ENCODE assay signal across 19 cellular contexts in genomic region chr12:14921218-14921617, GRCh38. TPM values are rescaled to one million over a fixed set of nuclear protein-coding genes. Genes with fewer than 3 reads are reported as not detected.
DNase-seq lines count a peak whose midpoint lies in the region; ATAC-seq and TF ChIP-seq lines count a peak whose summit lies in the region.
"Had no signal": no experiment of that assay in that cellular context is flagged by ENCODE, and none has a peak within 500 bp of the region (broad histone marks: within the 10 kb centered on the region; RNA-seq: fewer than 3 reads in every experiment).

No MANE protein-coding gene starts in this region.

- H4K20me1 ChIP-seq in GM23338 (replicated peaks; ENCODE audit: insufficient read depth) (no peaks in the 10 kb centered on the region), Loucy (ENCODE audit: insufficient read depth, low read length, poor library complexity, severe bottlenecking) (no peaks in the 10 kb centered on the region), PC-9 (ENCODE audit: insufficient read depth) (no peaks in the 10 kb centered on the region)

- H3K4me3 ChIP-seq in GM23338 = no peak overlapping the region
- H3K4me3 ChIP-seq in Loucy (ENCODE audit: low read length, poor library complexity, severe bottlenecking) = peak overlapping the region; percentile 6
- H3K4me3 ChIP-seq in gastroesophageal sphincter = no peak overlapping the region
- no peak overlapping the region for H3K4me3 ChIP-seq in PC-9
- H3K4me3 ChIP-seq: cardiac muscle cell, testis had no signal

- H3K4me2 ChIP-seq in GM23338 (no peak overlapping the region), Loucy (ENCODE audit: low read depth, low read length, poor library complexity, severe bottlenecking) (peak overlapping the region; percentile 57), PC-9 (no peak overlapping the region)

- no peak for ATAC-seq in GM23338
- ATAC-seq in naive thymus-derived CD8-positive, alpha-beta T cell = peak; percentile 10 to 16
- no peak for ATAC-seq in gastroesophageal sphincter
- ATAC-seq: PC-3 had no signal

- 0 out of 2 replicates have a peak overlapping the region, but pooled peaks have one; percentile 18 for H2AFZ ChIP-seq in GM23338
- H2AFZ ChIP-seq in Loucy (ENCODE audit: low read length) = peak overlapping the region; percentile 57; the same call in 1 of the 2 replicates
- no peak overlapping the region for H2AFZ ChIP-seq in PC-9

- POLR2A ChIA-PET in naive thymus-derived CD8-positive, alpha-beta T cell (lab: Charles Lee) = interaction anchor here (0.6 to 1.7 kb wide), 11 partner anchors 10 to 147 kb away, joined by 3 to 6 read pairs (median 4); partner anchors contain the start of gene ARHGDIB
- POLR2A ChIA-PET in PC-9 (lab: Charles Lee; ENCODE audit: unreplicated experiment) = no interaction called here

- no peak for TF ChIP-seq EP300 in gastroesophageal sphincter (IDR thresholded peaks at IDR 0.05)

- no peak for TF ChIP-seq POLR2A in gastroesophageal sphincter (IDR thresholded peaks at IDR 0.05)

- 80 to 100% methylated on average over 1 of the region's 2 CpGs for WGBS in gastroesophageal sphincter (ENCODE audit: low coverage in 1 of 2), 2 donors

- no peaks in the 10 kb centered on the region for H3K36me3 ChIP-seq in GM23338 (ENCODE audit: insufficient read depth)
- no peaks in the 10 kb centered on the region for H3K36me3 ChIP-seq in Loucy (ENCODE audit: insufficient read depth, low read length)
- H3K36me3 ChIP-seq in gastroesophageal sphincter = no peaks in the 10 kb centered on the region
- no peaks in the 10 kb centered on the region for H3K36me3 ChIP-seq in PC-9 (ENCODE audit: low read depth)
- H3K36me3 ChIP-seq: cardiac muscle cell had no signal

- H3K4me1 ChIP-seq in GM23338 (ENCODE audit: insufficient read depth) (no peaks in the 10 kb centered on the region), Loucy (ENCODE audit: insufficient read depth, low read length, poor library complexity, severe bottlenecking) (peaks cover 21% of the 10 kb centered on the region), gastroesophageal sphincter (no peaks in the 10 kb centered on the region), PC-9 (replicated peaks; ENCODE audit: insufficient read depth) (no peaks in the 10 kb centered on the region)
- H3K4me1 ChIP-seq: testis had no signal

- H3K9me2 ChIP-seq in GM23338 (ENCODE audit: insufficient read depth) (peaks cover 10% of the 10 kb centered on the region; the same call in 1 of the 2 replicates), Loucy (replicated peaks; ENCODE audit: low read depth, low read length) (no peaks in the 10 kb centered on the region), PC-9 (ENCODE audit: insufficient read depth) (no peaks in the 10 kb centered on the region)

- no TSS peak for BruUV-seq in PC-9 (replicated peaks; lab: Mats Ljungman, UMichigan)

- CTCF ChIA-PET in PC-9 (lab: Charles Lee) = no interaction called here

- no peak overlapping the region for H3K9ac ChIP-seq in Loucy (ENCODE audit: low read depth, low read length, poor library complexity, severe bottlenecking)

- H3K4me3 Mint-ChIP-seq in T-helper 2 cell treated with Interferon-gamma antibody and Interleukin-4, amounts not matched to agents 5 μg/mL and 100 μg/mL, for 36 hours = peak overlapping the region; percentile 23
- H3K4me3 Mint-ChIP-seq in GM23338 = no peak overlapping the region
- peak overlapping the region in 7 of 10 donors; percentile 26 to 74 (median 58) for H3K4me3 Mint-ChIP-seq in naive thymus-derived CD8-positive, alpha-beta T cell

- no peak for DNase-seq in T-helper 2 cell treated with Interferon-gamma antibody and Interleukin-4, amounts not matched to agents 5 μg/mL and 100 μg/mL, for 36 hours (ENCODE audit: low spot score)
- DNase-seq in T-helper 2 cell (no peak), GM23338 (ENCODE audit: low spot score) (no peak), NCI-H1417 (lab: John Stamatoyannopoulos, UW) (no peak), PC-9 (no peak)
- no peak for DNase-seq in naive thymus-derived CD8-positive, alpha-beta T cell
- DNase-seq: activated CD4-positive, CD25-positive, alpha-beta regulatory T cell treated with anti-CD3 and anti-CD28 coated beads, Interleukin-2, amount 50 U/mL, for 72 hours; foreskin melanocyte; islet precursor cell; NCI-H1092; NCI-H226; PC-3; stimulated activated CD4-positive, alpha-beta T cell treated with anti-CD3 and anti-CD28 coated beads, Interleukin-12 subunit alpha, Interleukin-12 subunit beta, amount 100 ng/mL, for 4 hours; testis had no signal

- H3K27ac ChIP-seq in GM23338 (ENCODE audit: low read depth) (no peak overlapping the region), gastroesophageal sphincter (no peak overlapping the region), PC-9 (no peak overlapping the region)
- H3K27ac ChIP-seq: cardiac muscle cell, testis had no signal

- H3K27ac Mint-ChIP-seq in T-helper 2 cell treated with Interferon-gamma antibody and Interleukin-4, amounts not matched to agents 5 μg/mL and 100 μg/mL, for 36 hours = peak overlapping the region; percentile 51
- no peak overlapping the region for H3K27ac Mint-ChIP-seq in GM23338
- peak overlapping the region; percentile 58 to 91 (median 78) for H3K27ac Mint-ChIP-seq in naive thymus-derived CD8-positive, alpha-beta T cell

- H3K9me3 ChIP-seq in Loucy (ENCODE audit: insufficient read depth, low read depth, low read length) (no peaks in the 10 kb centered on the region; the same call in 1 of the 2 replicates), gastroesophageal sphincter (no peaks in the 10 kb centered on the region), PC-9 (ENCODE audit: insufficient read depth, low read depth) (peaks cover 16% of the 10 kb centered on the region; the same call in 1 of the 2 replicates)
- H3K9me3 ChIP-seq: testis had no signal

- H3K36me3 Mint-ChIP-seq in T-helper 2 cell treated with Interferon-gamma antibody and Interleukin-4, amounts not matched to agents 5 μg/mL and 100 μg/mL, for 36 hours (ENCODE audit: low read depth) = peaks cover 61% of the 10 kb centered on the region
- no peaks in the 10 kb centered on the region for H3K36me3 Mint-ChIP-seq in GM23338 (ENCODE audit: low read depth)
- H3K36me3 Mint-ChIP-seq in naive thymus-derived CD8-positive, alpha-beta T cell = peaks cover 26 to 56% (median 47%) of the 10 kb centered on the region in 3 donors

- H3K27me3 ChIP-seq in GM23338 (ENCODE audit: insufficient read depth) = no peaks in the 10 kb centered on the region
- no peaks in the 10 kb centered on the region for H3K27me3 ChIP-seq in Loucy (ENCODE audit: insufficient read depth, low read length, poor library complexity, severe bottlenecking)
- no peaks in the 10 kb centered on the region for H3K27me3 ChIP-seq in gastroesophageal sphincter
- no peaks in the 10 kb centered on the region for H3K27me3 ChIP-seq in PC-9 (ENCODE audit: insufficient read depth, low read depth)
- H3K27me3 ChIP-seq: cardiac muscle cell, testis had no signal

- no peak for TF ChIP-seq CTCF in GM23338 (conservative IDR thresholded peaks at IDR 0.05; ENCODE audit: low read depth in 2 of 2)
- no peak for TF ChIP-seq CTCF in Loucy (conservative IDR thresholded peaks at IDR 0.05; ENCODE audit: low read length)
- no peak for TF ChIP-seq CTCF in gastroesophageal sphincter (IDR thresholded peaks at IDR 0.05)
- no peak for TF ChIP-seq CTCF in PC-9 (conservative IDR thresholded peaks at IDR 0.05)

- H3K9me3 Mint-ChIP-seq in T-helper 2 cell treated with Interferon-gamma antibody and Interleukin-4, amounts not matched to agents 5 μg/mL and 100 μg/mL, for 36 hours = no peaks in the 10 kb centered on the region
- no peaks in the 10 kb centered on the region for H3K9me3 Mint-ChIP-seq in GM23338
- no peaks in the 10 kb centered on the region for H3K9me3 Mint-ChIP-seq in naive thymus-derived CD8-positive, alpha-beta T cell

- intact Hi-C loops in PC-9 (cut with micrococcal nuclease; ENCODE audit: unreplicated experiment) = no loop called here

- peaks cover 19% of the 10 kb centered on the region for H3K4me1 Mint-ChIP-seq in T-helper 2 cell treated with Interferon-gamma antibody and Interleukin-4, amounts not matched to agents 5 μg/mL and 100 μg/mL, for 36 hours (ENCODE audit: low read depth)
- H3K4me1 Mint-ChIP-seq in GM23338 = no peaks in the 10 kb centered on the region
- H3K4me1 Mint-ChIP-seq in naive thymus-derived CD8-positive, alpha-beta T cell = peaks cover 16 to 42% (median 33%) of the 10 kb centered on the region in 4 donors

- no peaks in the 10 kb centered on the region for H3K79me2 ChIP-seq in GM23338 (replicated peaks; ENCODE audit: insufficient read depth)
- H3K79me2 ChIP-seq in Loucy (ENCODE audit: insufficient read depth, low read length) = no peaks in the 10 kb centered on the region
- H3K79me2 ChIP-seq in PC-9 (ENCODE audit: low read depth) = no peaks in the 10 kb centered on the region

- no peaks in the 10 kb centered on the region for H3F3A ChIP-seq in GM23338 (replicated peaks; ENCODE audit: low read depth)
- no peaks in the 10 kb centered on the region for H3F3A ChIP-seq in Loucy (ENCODE audit: low read depth)
- H3F3A ChIP-seq in PC-9 (ENCODE audit: insufficient read depth, low read depth) = no peaks in the 10 kb centered on the region

- H3K27me3 Mint-ChIP-seq in T-helper 2 cell treated with Interferon-gamma antibody and Interleukin-4, amounts not matched to agents 5 μg/mL and 100 μg/mL, for 36 hours (ENCODE audit: low read depth) = no peaks in the 10 kb centered on the region
- H3K27me3 Mint-ChIP-seq in GM23338 (ENCODE audit: insufficient read depth, low read depth, poor library complexity) = peaks cover 2% of the 10 kb centered on the region
- H3K27me3 Mint-ChIP-seq in naive thymus-derived CD8-positive, alpha-beta T cell = no peaks in the 10 kb centered on the region

RNA-seq across cellular contexts. Expression of gene ERP27, which starts 17.1 kb away (rescaled TPM):
- total RNA-seq in GM23338 (2014; rRNA removed; shearing (Covaris generic)) = not detected in 2 replicates
- polyA plus RNA-seq in GM23338 (2016; fragmentation: Nextera tagmentation; extraction: Ambion mirVana) = not detected in 2 replicates
- total RNA-seq in naive thymus-derived CD8-positive, alpha-beta T cell = 10 to 100 TPM; 23.9 to 25.8 TPM
- polyA plus RNA-seq in naive thymus-derived CD8-positive, alpha-beta T cell = 1 to 10 TPM; 3.2 to 4.4 (median 3.9) TPM
- total RNA-seq in gastroesophageal sphincter (1 to 10 TPM in 1 of 4 donors, under 1 TPM in 2, not detected in 1; 0.54 to 3.4 (median 0.96) TPM), PC-9 (2021) (14.9 and 33.4 TPM in 2 replicates)
- total RNA-seq: A172, cardiac muscle cell, H4, PC-3 had no signal
- polyA plus RNA-seq: cardiac muscle cell had no signal

RNA-seq across cellular contexts. Expression of gene MGP, which starts 35.6 kb away (rescaled TPM):
- total RNA-seq in GM23338 (2014; rRNA removed; shearing (Covaris generic)) = not detected in 2 replicates
- polyA plus RNA-seq in GM23338 (2016; fragmentation: Nextera tagmentation; extraction: Ambion mirVana) = 0.60 TPM in 1 of 2 replicates, not detected in the other
- total RNA-seq in naive thymus-derived CD8-positive, alpha-beta T cell = 1 to 10 TPM; 3.7 to 4.1 TPM
- under 1 TPM; 0.14 to 0.48 (median 0.17) TPM for polyA plus RNA-seq in naive thymus-derived CD8-positive, alpha-beta T cell
- total RNA-seq in gastroesophageal sphincter (100 to 1,000 TPM; 506 to 706 (median 636) TPM), PC-9 (2021) (79.8 and 89.3 TPM in 2 replicates)
- total RNA-seq: cardiac muscle cell had no signal

RNA-seq across cellular contexts. Expression of gene ARHGDIB, which starts 40.2 kb away (rescaled TPM):
- not detected in 2 replicates for total RNA-seq in GM23338 (2014; rRNA removed; shearing (Covaris generic))
- polyA plus RNA-seq in GM23338 (2016; fragmentation: Nextera tagmentation; extraction: Ambion mirVana) = 0.89 and 1.8 TPM in 2 replicates
- 100 to 1,000 TPM; 937 to 948 TPM for total RNA-seq in naive thymus-derived CD8-positive, alpha-beta T cell
- polyA plus RNA-seq in naive thymus-derived CD8-positive, alpha-beta T cell = 1,000 to 10,000 TPM; 3,195 to 3,446 (median 3,407) TPM
- total RNA-seq in gastroesophageal sphincter (100 to 1,000 TPM in 1 of 4 donors, 10 to 100 TPM in 3; 22.4 to 108 (median 74.2) TPM), PC-9 (2021) (307 and 470 TPM in 2 replicates)

RNA-seq across cellular contexts. Expression of gene PDE6H, which starts 51.6 kb away (rescaled TPM):
- total RNA-seq in GM23338 (2014; rRNA removed; shearing (Covaris generic)) = not detected in 2 replicates
- not detected in 2 replicates for polyA plus RNA-seq in GM23338 (2016; fragmentation: Nextera tagmentation; extraction: Ambion mirVana)
- not detected for total RNA-seq in naive thymus-derived CD8-positive, alpha-beta T cell
- polyA plus RNA-seq in naive thymus-derived CD8-positive, alpha-beta T cell = not detected
- not detected for total RNA-seq in gastroesophageal sphincter
- not detected in 2 replicates for total RNA-seq in PC-9 (2021)
- total RNA-seq: A172, cardiac muscle cell, H4, PC-3, testis had no signal
- polyA plus RNA-seq: cardiac muscle cell had no signal

Comparison
In these comparisons a context has a peak if more than half of its experiments do, and no peak if none do; other contexts are left out.
1. ATAC-seq: peak in naive thymus-derived CD8-positive, alpha-beta T cell (2 of 2); none in GM23338 (single experiment) and gastroesophageal sphincter (single experiment).
2. RNA of gene MGP, which starts 35.6 kb away (total RNA-seq): 506 to 706 TPM in gastroesophageal sphincter and 79.8 to 89.3 TPM in PC-9; 3.7 to 4.1 TPM in naive thymus-derived CD8-positive, alpha-beta T cell and not detected in GM23338; every median in the first group is over 10 times any median in the second.
3. RNA of gene ARHGDIB, which starts 40.2 kb away (total RNA-seq): 937 to 948 TPM in naive thymus-derived CD8-positive, alpha-beta T cell, 307 to 470 TPM in PC-9 and 22.4 to 108 TPM in gastroesophageal sphincter; not detected in GM23338; every median in the first group is over 10 times any median in the second.